1 cellular context compared by ENCODE assay signal in genomic region chr17:48592592-48592991, GRCh38.
TF ChIP-seq lines count a peak whose summit lies in the region.

No MANE protein-coding gene starts in this region.

TF ChIP-seq in HEK293, 187 proteins besides CTCF, POLR2A, EP300 and RAD21:
- TF ChIP-seq ZSCAN18 (tag by site-specific recombination; IDR thresholded peaks at IDR 0.05) (no peak), ZNF530 (tag by site-specific recombination; IDR thresholded peaks at IDR 0.05; ENCODE audit: low read depth) (no peak), BCL11A (tag by site-specific recombination; IDR thresholded peaks at IDR 0.05; ENCODE audit: low read depth) (no peak), ZNF792 (tag by site-specific recombination; IDR thresholded peaks at IDR 0.05) (no peak), PRDM10 (tag by site-specific recombination; IDR thresholded peaks at IDR 0.05) (no peak), ZFP3 (tag by site-specific recombination; IDR thresholded peaks at IDR 0.05; ENCODE audit: low read depth) (no peak), BCL6B (tag by site-specific recombination; IDR thresholded peaks at IDR 0.05) (no peak), ZNF549 (tag by site-specific recombination; IDR thresholded peaks at IDR 0.05) (no peak), KLF7 (tag by site-specific recombination; IDR thresholded peaks at IDR 0.05; ENCODE audit: borderline replicate concordance) (no peak), PRDM1 (tag by site-specific recombination; IDR thresholded peaks at IDR 0.05) (peak; percentile 13; the same call in 1 of the 2 replicates), ZNF221 (tag by site-specific recombination; IDR thresholded peaks at IDR 0.05; ENCODE audit: borderline replicate concordance) (no peak), AEBP2 (tag by site-specific recombination; IDR thresholded peaks at IDR 0.05; ENCODE audit: borderline replicate concordance) (no peak), ZNF571 (tag by site-specific recombination; IDR thresholded peaks at IDR 0.05) (no peak), ZEB2 (tag by site-specific recombination; IDR thresholded peaks at IDR 0.05) (no peak), ZNF394 (tag by site-specific recombination; IDR thresholded peaks at IDR 0.05; ENCODE audit: borderline replicate concordance) (no peak), ZXDB (tag by site-specific recombination; IDR thresholded peaks at IDR 0.05) (no peak), ZNF660 (tag by site-specific recombination; IDR thresholded peaks at IDR 0.05) (no peak), ZBTB11 (tag by site-specific recombination; conservative IDR thresholded peaks at IDR 0.05; ENCODE audit: low read depth) (0 out of 2 replicates have a peak, but pooled peaks have one; percentile 11)
